8 cellular contexts compared by ENCODE assay signal in genomic region chr19:10193666-10194499, GRCh38. TPM values are rescaled to one million over a fixed set of nuclear protein-coding genes. Genes with fewer than 3 reads are reported as not detected.
A peak's percentile ranks its signal among the peaks of the same experiment; 100 is the strongest.
DNase-seq lines count a peak whose midpoint lies in the region; ATAC-seq and TF ChIP-seq lines count a peak whose summit lies in the region.

No MANE protein-coding gene starts in this region.

- no peaks in the 10 kb centered on the region for H3K36me3 ChIP-seq in kidney epithelial cell (ENCODE audit: control insufficient read depth, insufficient read depth, low read length)

- peak overlapping the region; percentile 92 for H3K4me3 ChIP-seq in kidney epithelial cell (ENCODE audit: low read depth, low read length)

- no peaks in the 10 kb centered on the region for H3K27me3 Mint-ChIP-seq in activated CD4-positive, alpha-beta T cell treated with anti-CD3 and anti-CD28 coated beads, Interleukin-2, amount 10 ng/mL, durations not matched to agents 24 days and 14 days
- no peaks in the 10 kb centered on the region for H3K27me3 Mint-ChIP-seq in MCF 10A (ENCODE audit: insufficient read depth, unreplicated experiment)

- TF ChIP-seq CTCF in MCF 10A (IDR thresholded peaks at IDR 0.05; ENCODE audit: unreplicated experiment) (no peak), kidney epithelial cell (IDR thresholded peaks at IDR 0.05; ENCODE audit: insufficient read depth, low read length, poor library complexity, severe bottlenecking) (no peak)

- H3K4me1 Mint-ChIP-seq in activated CD4-positive, alpha-beta T cell treated with anti-CD3 and anti-CD28 coated beads, Interleukin-2, amount 10 ng/mL, durations not matched to agents 24 days and 14 days: peaks cover 32% of the 10 kb centered on the region
- no peaks in the 10 kb centered on the region for H3K4me1 Mint-ChIP-seq in MCF 10A (ENCODE audit: insufficient read depth, unreplicated experiment)

- BruUV-seq in MCF 10A (replicated peaks; lab: Mats Ljungman, UMichigan): no TSS peak

- H3K27me3 ChIP-seq in kidney epithelial cell (ENCODE audit: control insufficient read depth, insufficient read depth, low read length): no peaks in the 10 kb centered on the region

- intact Hi-C loops in activated CD4-positive, alpha-beta T cell treated with anti-CD3 and anti-CD28 coated beads, Interleukin-2, amount 10 ng/mL, durations not matched to agents 24 days and 14 days (cut with micrococcal nuclease): loop anchor here (2.0 to 10.0 kb wide), 5 partner anchors 37 to 461 kb away; partner anchors contain the start of genes ICAM3, ILF3, RAVER1 and S1PR2
- intact Hi-C loops in MCF 10A (cut with micrococcal nuclease): loop anchor here (1.0 to 2.0 kb wide), 2 partner anchors 36 to 57 kb away; no protein-coding TSS in a partner anchor

- no peaks in the 10 kb centered on the region for H3K9me3 Mint-ChIP-seq in activated CD4-positive, alpha-beta T cell treated with anti-CD3 and anti-CD28 coated beads, Interleukin-2, amount 10 ng/mL, durations not matched to agents 24 days and 14 days
- no peaks in the 10 kb centered on the region for H3K9me3 Mint-ChIP-seq in MCF 10A (ENCODE audit: unreplicated experiment)

- CTCF ChIA-PET in MCF 10A (lab: Yijun Ruan, JAX): interaction anchor here (0.6 to 0.8 kb wide), 2 partner anchors 210 to 266 kb away, joined by 3 read pairs; partner anchors contain the start of gene CDC37

- H3K4me3 Mint-ChIP-seq in activated CD4-positive, alpha-beta T cell treated with anti-CD3 and anti-CD28 coated beads, Interleukin-2, amount 10 ng/mL, durations not matched to agents 24 days and 14 days: peak overlapping the region; percentile 93
- peak overlapping the region; percentile 92 for H3K4me3 Mint-ChIP-seq in MCF 10A (ENCODE audit: unreplicated experiment)

- DNase-seq in activated CD4-positive, alpha-beta T cell treated with anti-CD3 and anti-CD28 coated beads, Interleukin-2, amount 10 ng/mL, durations not matched to agents 24 days and 14 days: no peak
- no peak for DNase-seq in activated CD4-positive, alpha-beta T cell treated with anti-CD3 and anti-CD28 coated beads, Interleukin-2, amount 50 U/mL, for 4 hours
- DNase-seq in MCF 10A (ENCODE audit: unreplicated experiment): peak; percentile 47
- no peak for DNase-seq in kidney epithelial cell (ENCODE audit: low read depth)
- DNase-seq in stimulated activated CD8-positive, alpha-beta memory T cell treated with anti-CD3 and anti-CD28 coated beads, Interleukin-12 subunit alpha, Interleukin-12 subunit beta, amount 100 ng/mL, for 4 hours (ENCODE audit: low read depth): peak; percentile 10

- POLR2A ChIA-PET in MCF 10A (lab: Yijun Ruan, JAX): interaction anchor here (0.6 to 2.6 kb wide), 7 partner anchors 12 to 166 kb away, joined by 3 to 7 read pairs (median 4); partner anchors contain the start of genes EIF3G and S1PR2

- H3K27ac Mint-ChIP-seq in activated CD4-positive, alpha-beta T cell treated with anti-CD3 and anti-CD28 coated beads, Interleukin-2, amount 10 ng/mL, durations not matched to agents 24 days and 14 days: peak overlapping the region; percentile 97
- peak overlapping the region; percentile 57 for H3K27ac Mint-ChIP-seq in MCF 10A (ENCODE audit: low read depth, unreplicated experiment)

- peaks cover 29% of the 10 kb centered on the region for H3K36me3 Mint-ChIP-seq in activated CD4-positive, alpha-beta T cell treated with anti-CD3 and anti-CD28 coated beads, Interleukin-2, amount 10 ng/mL, durations not matched to agents 24 days and 14 days (ENCODE audit: low read depth)
- H3K36me3 Mint-ChIP-seq in MCF 10A (ENCODE audit: insufficient read depth, unreplicated experiment): no peaks in the 10 kb centered on the region

- ATAC-seq in HG02870 (IDR thresholded peaks at IDR 0.05; ENCODE audit: unreplicated experiment) (peak; percentile 12), GM19455 (IDR thresholded peaks at IDR 0.05; ENCODE audit: unreplicated experiment) (no peak)

TF ChIP-seq in PFSK-1, 5 proteins besides CTCF, POLR2A, EP300 and RAD21:
- TF ChIP-seq SIN3A (IDR thresholded peaks at IDR 0.05; ENCODE audit: borderline replicate concordance, insufficient read depth, low read length): no peak
- TF ChIP-seq, protein P1, sequence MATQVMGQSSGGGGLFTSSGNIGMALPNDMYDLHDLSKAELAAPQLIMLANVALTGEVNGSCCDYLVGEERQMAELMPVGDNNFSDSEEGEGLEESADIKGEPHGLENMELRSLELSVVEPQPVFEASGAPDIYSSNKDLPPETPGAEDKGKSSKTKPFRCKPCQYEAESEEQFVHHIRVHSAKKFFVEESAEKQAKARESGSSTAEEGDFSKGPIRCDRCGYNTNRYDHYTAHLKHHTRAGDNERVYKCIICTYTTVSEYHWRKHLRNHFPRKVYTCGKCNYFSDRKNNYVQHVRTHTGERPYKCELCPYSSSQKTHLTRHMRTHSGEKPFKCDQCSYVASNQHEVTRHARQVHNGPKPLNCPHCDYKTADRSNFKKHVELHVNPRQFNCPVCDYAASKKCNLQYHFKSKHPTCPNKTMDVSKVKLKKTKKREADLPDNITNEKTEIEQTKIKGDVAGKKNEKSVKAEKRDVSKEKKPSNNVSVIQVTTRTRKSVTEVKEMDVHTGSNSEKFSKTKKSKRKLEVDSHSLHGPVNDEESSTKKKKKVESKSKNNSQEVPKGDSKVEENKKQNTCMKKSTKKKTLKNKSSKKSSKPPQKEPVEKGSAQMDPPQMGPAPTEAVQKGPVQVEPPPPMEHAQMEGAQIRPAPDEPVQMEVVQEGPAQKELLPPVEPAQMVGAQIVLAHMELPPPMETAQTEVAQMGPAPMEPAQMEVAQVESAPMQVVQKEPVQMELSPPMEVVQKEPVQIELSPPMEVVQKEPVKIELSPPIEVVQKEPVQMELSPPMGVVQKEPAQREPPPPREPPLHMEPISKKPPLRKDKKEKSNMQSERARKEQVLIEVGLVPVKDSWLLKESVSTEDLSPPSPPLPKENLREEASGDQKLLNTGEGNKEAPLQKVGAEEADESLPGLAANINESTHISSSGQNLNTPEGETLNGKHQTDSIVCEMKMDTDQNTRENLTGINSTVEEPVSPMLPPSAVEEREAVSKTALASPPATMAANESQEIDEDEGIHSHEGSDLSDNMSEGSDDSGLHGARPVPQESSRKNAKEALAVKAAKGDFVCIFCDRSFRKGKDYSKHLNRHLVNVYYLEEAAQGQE (IDR thresholded peaks at IDR 0.05; ENCODE audit: insufficient read depth in 1 of 2, low read depth in 2 of 2, low read length in 2 of 2): peak; percentile 36 to 78; a peak in 3 of 4 replicates
- no peak for TF ChIP-seq TAF1 (IDR thresholded peaks at IDR 0.05; ENCODE audit: borderline replicate concordance, insufficient read depth, low read length)
- no peak for TF ChIP-seq POLR2AphosphoS5 (IDR thresholded peaks at IDR 0.05; ENCODE audit: low read depth, low read length)
- TF ChIP-seq FOXP2 (optimal IDR thresholded peaks at IDR 0.05; ENCODE audit: borderline replicate concordance, extremely low read depth, extremely low read length, insufficient read depth): no peak

RNA-seq across cellular contexts. Expression of gene DNMT1, which starts 0.9 kb away (rescaled TPM):
- total RNA-seq in activated CD4-positive, alpha-beta T cell treated with anti-CD3 and anti-CD28 coated beads, Interleukin-2, amount 10 ng/mL, durations not matched to agents 24 days and 14 days: 410 and 414 TPM in 2 replicates
- polyA plus RNA-seq in PFSK-1 (2012; ENCODE audit: insufficient read length, low read depth): 133 TPM
- total RNA-seq in MCF 10A (2022): 47.7 and 76.4 TPM in 2 replicates
- total RNA-seq in kidney epithelial cell: 66.9 and 75.6 TPM in 2 replicates

RNA-seq across cellular contexts. Expression of gene S1PR2, which starts 37.2 kb away (rescaled TPM):
- total RNA-seq in activated CD4-positive, alpha-beta T cell treated with anti-CD3 and anti-CD28 coated beads, Interleukin-2, amount 10 ng/mL, durations not matched to agents 24 days and 14 days: 14.3 and 14.7 TPM in 2 replicates
- polyA plus RNA-seq in PFSK-1 (2012; ENCODE audit: insufficient read length, low read depth): 8.6 TPM
- total RNA-seq in MCF 10A (2022): 0.64 and 0.89 TPM in 2 replicates
- 8.3 and 9.4 TPM in 2 replicates for total RNA-seq in kidney epithelial cell

RNA-seq across cellular contexts. Expression of gene MRPL4, which starts 58.1 kb away (rescaled TPM):
- 163 and 174 TPM in 2 replicates for total RNA-seq in activated CD4-positive, alpha-beta T cell treated with anti-CD3 and anti-CD28 coated beads, Interleukin-2, amount 10 ng/mL, durations not matched to agents 24 days and 14 days
- 256 TPM for polyA plus RNA-seq in PFSK-1 (2012; ENCODE audit: insufficient read length, low read depth)
- total RNA-seq in MCF 10A (2022) (99.1 and 120 TPM in 2 replicates), kidney epithelial cell (96.3 and 98.7 TPM in 2 replicates)

Comparison
In these comparisons a context has a peak if more than half of its experiments do, and no peak if none do; other contexts are left out.
1. DNase-seq: peak in MCF 10A (single experiment) and stimulated activated CD8-positive, alpha-beta memory T cell treated with anti-CD3 and anti-CD28 coated beads, Interleukin-12 subunit alpha, Interleukin-12 subunit beta, amount 100 ng/mL, for 4 hours (single experiment); none in activated CD4-positive, alpha-beta T cell treated with anti-CD3 and anti-CD28 coated beads, Interleukin-2, amount 10 ng/mL, durations not matched to agents 24 days and 14 days (single experiment), activated CD4-positive, alpha-beta T cell treated with anti-CD3 and anti-CD28 coated beads, Interleukin-2, amount 50 U/mL, for 4 hours (0 of 2) and kidney epithelial cell (single experiment).